2 cellular contexts compared by ENCODE assay signal in the genomic region with DNA sequence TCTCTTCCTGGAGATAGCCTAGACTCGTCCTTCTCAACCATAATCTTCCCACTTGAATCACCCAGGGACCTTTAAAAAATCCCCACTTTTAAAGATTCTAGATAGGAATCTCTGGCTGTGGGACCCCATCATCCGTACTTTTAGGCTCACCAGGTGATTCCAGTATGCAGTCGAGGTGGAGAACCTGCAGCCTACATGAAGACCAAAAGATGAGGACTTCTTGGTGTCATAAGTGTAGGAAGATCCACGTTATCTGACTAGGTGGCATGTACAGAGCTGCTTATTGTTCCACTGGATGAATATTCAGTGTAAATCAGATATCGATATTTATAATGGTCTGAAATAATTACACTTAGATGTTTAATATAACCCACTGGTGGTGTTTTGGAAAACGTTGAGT.
TF ChIP-seq lines count a peak whose summit lies in the region.

No MANE protein-coding gene starts in this region.

TF ChIP-seq in liver, 16 proteins besides CTCF, POLR2A, EP300 and RAD21:
- TF ChIP-seq HNF4A (conservative IDR thresholded peaks at IDR 0.05) (no peak), NR2F2 (IDR thresholded peaks at IDR 0.05) (no peak), TAF1 (conservative IDR thresholded peaks at IDR 0.05) (no peak), HNF4G (IDR thresholded peaks at IDR 0.05) (no peak), RXRA (IDR thresholded peaks at IDR 0.05) (no peak), SP1 (IDR thresholded peaks at IDR 0.05) (no peak), EGR1 (IDR thresholded peaks at IDR 0.05; ENCODE audit: low read depth in 2 of 2) (no peak), FOXA2 (IDR thresholded peaks at IDR 0.05) (no peak), FOXA1 (IDR thresholded peaks at IDR 0.05) (no peak)
- TF ChIP-seq, protein P1, sequence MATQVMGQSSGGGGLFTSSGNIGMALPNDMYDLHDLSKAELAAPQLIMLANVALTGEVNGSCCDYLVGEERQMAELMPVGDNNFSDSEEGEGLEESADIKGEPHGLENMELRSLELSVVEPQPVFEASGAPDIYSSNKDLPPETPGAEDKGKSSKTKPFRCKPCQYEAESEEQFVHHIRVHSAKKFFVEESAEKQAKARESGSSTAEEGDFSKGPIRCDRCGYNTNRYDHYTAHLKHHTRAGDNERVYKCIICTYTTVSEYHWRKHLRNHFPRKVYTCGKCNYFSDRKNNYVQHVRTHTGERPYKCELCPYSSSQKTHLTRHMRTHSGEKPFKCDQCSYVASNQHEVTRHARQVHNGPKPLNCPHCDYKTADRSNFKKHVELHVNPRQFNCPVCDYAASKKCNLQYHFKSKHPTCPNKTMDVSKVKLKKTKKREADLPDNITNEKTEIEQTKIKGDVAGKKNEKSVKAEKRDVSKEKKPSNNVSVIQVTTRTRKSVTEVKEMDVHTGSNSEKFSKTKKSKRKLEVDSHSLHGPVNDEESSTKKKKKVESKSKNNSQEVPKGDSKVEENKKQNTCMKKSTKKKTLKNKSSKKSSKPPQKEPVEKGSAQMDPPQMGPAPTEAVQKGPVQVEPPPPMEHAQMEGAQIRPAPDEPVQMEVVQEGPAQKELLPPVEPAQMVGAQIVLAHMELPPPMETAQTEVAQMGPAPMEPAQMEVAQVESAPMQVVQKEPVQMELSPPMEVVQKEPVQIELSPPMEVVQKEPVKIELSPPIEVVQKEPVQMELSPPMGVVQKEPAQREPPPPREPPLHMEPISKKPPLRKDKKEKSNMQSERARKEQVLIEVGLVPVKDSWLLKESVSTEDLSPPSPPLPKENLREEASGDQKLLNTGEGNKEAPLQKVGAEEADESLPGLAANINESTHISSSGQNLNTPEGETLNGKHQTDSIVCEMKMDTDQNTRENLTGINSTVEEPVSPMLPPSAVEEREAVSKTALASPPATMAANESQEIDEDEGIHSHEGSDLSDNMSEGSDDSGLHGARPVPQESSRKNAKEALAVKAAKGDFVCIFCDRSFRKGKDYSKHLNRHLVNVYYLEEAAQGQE (IDR thresholded peaks at IDR 0.05), result no peak
- TF ChIP-seq, protein P2, sequence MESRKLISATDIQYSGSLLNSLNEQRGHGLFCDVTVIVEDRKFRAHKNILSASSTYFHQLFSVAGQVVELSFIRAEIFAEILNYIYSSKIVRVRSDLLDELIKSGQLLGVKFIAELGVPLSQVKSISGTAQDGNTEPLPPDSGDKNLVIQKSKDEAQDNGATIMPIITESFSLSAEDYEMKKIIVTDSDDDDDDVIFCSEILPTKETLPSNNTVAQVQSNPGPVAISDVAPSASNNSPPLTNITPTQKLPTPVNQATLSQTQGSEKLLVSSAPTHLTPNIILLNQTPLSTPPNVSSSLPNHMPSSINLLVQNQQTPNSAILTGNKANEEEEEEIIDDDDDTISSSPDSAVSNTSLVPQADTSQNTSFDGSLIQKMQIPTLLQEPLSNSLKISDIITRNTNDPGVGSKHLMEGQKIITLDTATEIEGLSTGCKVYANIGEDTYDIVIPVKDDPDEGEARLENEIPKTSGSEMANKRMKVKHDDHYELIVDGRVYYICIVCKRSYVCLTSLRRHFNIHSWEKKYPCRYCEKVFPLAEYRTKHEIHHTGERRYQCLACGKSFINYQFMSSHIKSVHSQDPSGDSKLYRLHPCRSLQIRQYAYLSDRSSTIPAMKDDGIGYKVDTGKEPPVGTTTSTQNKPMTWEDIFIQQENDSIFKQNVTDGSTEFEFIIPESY (IDR thresholded peaks at IDR 0.05), result no peak
- TF ChIP-seq, protein P3, sequence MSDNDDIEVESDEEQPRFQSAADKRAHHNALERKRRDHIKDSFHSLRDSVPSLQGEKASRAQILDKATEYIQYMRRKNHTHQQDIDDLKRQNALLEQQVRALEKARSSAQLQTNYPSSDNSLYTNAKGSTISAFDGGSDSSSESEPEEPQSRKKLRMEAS (IDR thresholded peaks at IDR 0.05), result no peak
TF ChIP-seq in liver: peak in this region for 0.

TF ChIP-seq in HepG2, 621 proteins besides CTCF, POLR2A, EP300 and RAD21:
- TF ChIP-seq ZNF33B (CRISPR knock-in tag; IDR thresholded peaks at IDR 0.05) (no peak), ZSCAN9 (CRISPR knock-in tag; IDR thresholded peaks at IDR 0.05; ENCODE audit: borderline replicate concordance) (no peak), NFE2L1 (CRISPR knock-in tag; IDR thresholded peaks at IDR 0.05; ENCODE audit: borderline replicate concordance) (no peak), RXRB (CRISPR knock-in tag; IDR thresholded peaks at IDR 0.05; ENCODE audit: borderline replicate concordance) (no peak), STAG1 (CRISPR knock-in tag; IDR thresholded peaks at IDR 0.05) (no peak), GZF1 (CRISPR knock-in tag; IDR thresholded peaks at IDR 0.05) (no peak), ZFP82 (CRISPR knock-in tag; IDR thresholded peaks at IDR 0.05; ENCODE audit: borderline replicate concordance) (no peak), THYN1 (CRISPR knock-in tag; IDR thresholded peaks at IDR 0.05; ENCODE audit: borderline replicate concordance, low read depth) (no peak), ETV6 (CRISPR knock-in tag; conservative IDR thresholded peaks at IDR 0.05) (no peak)
- TF ChIP-seq, protein P4, sequence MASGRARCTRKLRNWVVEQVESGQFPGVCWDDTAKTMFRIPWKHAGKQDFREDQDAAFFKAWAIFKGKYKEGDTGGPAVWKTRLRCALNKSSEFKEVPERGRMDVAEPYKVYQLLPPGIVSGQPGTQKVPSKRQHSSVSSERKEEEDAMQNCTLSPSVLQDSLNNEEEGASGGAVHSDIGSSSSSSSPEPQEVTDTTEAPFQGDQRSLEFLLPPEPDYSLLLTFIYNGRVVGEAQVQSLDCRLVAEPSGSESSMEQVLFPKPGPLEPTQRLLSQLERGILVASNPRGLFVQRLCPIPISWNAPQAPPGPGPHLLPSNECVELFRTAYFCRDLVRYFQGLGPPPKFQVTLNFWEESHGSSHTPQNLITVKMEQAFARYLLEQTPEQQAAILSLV (CRISPR knock-in tag; IDR thresholded peaks at IDR 0.05; ENCODE audit: borderline replicate concordance), result no peak
- TF ChIP-seq, protein P5, sequence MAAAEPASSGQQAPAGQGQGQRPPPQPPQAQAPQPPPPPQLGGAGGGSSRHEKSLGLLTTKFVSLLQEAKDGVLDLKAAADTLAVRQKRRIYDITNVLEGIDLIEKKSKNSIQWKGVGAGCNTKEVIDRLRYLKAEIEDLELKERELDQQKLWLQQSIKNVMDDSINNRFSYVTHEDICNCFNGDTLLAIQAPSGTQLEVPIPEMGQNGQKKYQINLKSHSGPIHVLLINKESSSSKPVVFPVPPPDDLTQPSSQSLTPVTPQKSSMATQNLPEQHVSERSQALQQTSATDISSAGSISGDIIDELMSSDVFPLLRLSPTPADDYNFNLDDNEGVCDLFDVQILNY (CRISPR knock-in tag; conservative IDR thresholded peaks at IDR 0.05), result no peak
- TF ChIP-seq, protein P6, sequence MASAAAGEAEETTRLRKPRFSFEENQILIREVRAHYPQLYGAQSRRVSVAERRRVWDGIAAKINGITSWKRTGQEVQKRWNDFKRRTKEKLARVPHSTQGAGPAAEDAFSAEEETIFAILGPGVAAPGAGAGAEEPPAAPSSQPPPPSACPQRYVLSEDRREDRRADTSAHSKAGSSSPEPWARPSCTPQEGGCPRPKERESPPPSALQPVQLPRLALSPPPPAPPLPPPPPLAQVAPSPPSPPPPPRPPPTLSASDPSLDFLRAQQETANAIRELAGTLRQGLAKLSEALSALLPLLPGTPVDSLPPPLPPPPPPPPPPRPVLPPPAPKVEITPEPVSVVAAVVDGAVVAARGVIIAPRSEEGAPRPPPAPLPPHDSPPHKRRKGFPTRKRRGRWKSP (CRISPR knock-in tag; IDR thresholded peaks at IDR 0.05), result no peak
TF ChIP-seq in HepG2: peak in this region for 0.
